Comparison of ENCODE assay signal across 13 cellular contexts in genomic region chr3:188914556-188914955, GRCh38.
DNase-seq lines count a peak whose midpoint lies in the region; ATAC-seq, FAIRE-seq and TF ChIP-seq lines count a peak whose summit lies in the region.
"Had no signal": no experiment of that assay in that cellular context is flagged by ENCODE, and none has a peak within 500 bp of the region (broad histone marks: within the 10 kb centered on the region; RNA-seq: fewer than 3 reads in every experiment).

No MANE protein-coding gene starts in this region.

- no peak overlapping the region for H2BK12ac ChIP-seq in H1 (ENCODE audit: low read depth, low read length)

- no peak overlapping the region for H3K56ac ChIP-seq in H1 (replicated peaks; ENCODE audit: insufficient read length, low read depth, low read length)

- H4K20me1 ChIP-seq in H1 (replicated peaks in 1 of 2; ENCODE audit: control insufficient read depth in 1 of 2, insufficient read depth in 2 of 2, low read length in 2 of 2): no peaks in the 10 kb centered on the region
- H4K20me1 ChIP-seq: BLaER1 had no signal

- no peaks in the 10 kb centered on the region for H3K9me3 ChIP-seq in H1 (ENCODE audit: insufficient read depth in 2 of 2, low read depth in 1 of 2, low read length in 1 of 2)
- no peaks in the 10 kb centered on the region for H3K9me3 ChIP-seq in thoracic aorta
- H3K9me3 ChIP-seq: BLaER1 had no signal

- 85% methylated on average over 2 of the region's 2 CpGs; no CpG with 5 or more reads in 1 of the 2 experiments for WGBS in H1 (ENCODE audit: extremely low coverage in 1 of 2, insufficient coverage in 1 of 2, insufficient read length in 1 of 2, insufficient replicate concordance in 2 of 2, low coverage in 1 of 2, low lambda C conversion rate in 2 of 2, missing lambda C conversion rate in 1 of 2), 2 experiments

- H2BK120ac ChIP-seq in H1 (replicated peaks; ENCODE audit: low read depth, low read length): no peak overlapping the region

- H3K4me3 ChIP-seq in H1 (ENCODE audit: extremely low read depth in 1 of 4, insufficient read depth in 2 of 4, low read depth in 3 of 4, low read length in 4 of 4) (no peak overlapping the region), thoracic aorta (no peak overlapping the region)
- H3K4me3 ChIP-seq: BLaER1, cardiac muscle cell, SK-N-MC had no signal

- ATAC-seq in thoracic aorta (ENCODE audit: insufficient number of reproducible peaks, low FRiP score, low read depth): peak; percentile 49
- ATAC-seq: left ventricle myocardium superior had no signal

- peaks cover 2% of the 10 kb centered on the region for H3K27me3 Mint-ChIP-seq in activated naive CD4-positive, alpha-beta T cell treated with anti-CD3 and anti-CD28 coated beads for 36 hours (ENCODE audit: low read depth)
- H3K27me3 Mint-ChIP-seq: IgD-negative memory B cell had no signal

- no peak overlapping the region for H2BK5ac ChIP-seq in H1 (ENCODE audit: low read depth, low read length)

- H3K79me2 ChIP-seq in H1 (ENCODE audit: control insufficient read depth in 1 of 2, insufficient read depth in 2 of 2, low read length in 2 of 2): no peaks in the 10 kb centered on the region

- H3K27me3 ChIP-seq in H1 (replicated peaks in 1 of 4; ENCODE audit: control insufficient read depth in 3 of 4, extremely low read depth in 1 of 4, insufficient read depth in 3 of 4, low read length in 3 of 4): no peaks in the 10 kb centered on the region
- no peaks in the 10 kb centered on the region for H3K27me3 ChIP-seq in thoracic aorta (replicated peaks; ENCODE audit: insufficient read depth)
- H3K27me3 ChIP-seq: BLaER1, cardiac muscle cell had no signal

- H2AK5ac ChIP-seq in H1 (ENCODE audit: low read depth, low read length): no peak overlapping the region

- no peaks in the 10 kb centered on the region for H3K23me2 ChIP-seq in H1 (ENCODE audit: low read depth, low read length)

- no peak overlapping the region for H3K4me2 ChIP-seq in H1 (ENCODE audit: insufficient read depth in 1 of 2, low read depth in 2 of 2, low read length in 2 of 2)
- H3K4me2 ChIP-seq: BLaER1 had no signal

- TF ChIP-seq CTCF in H1 (IDR thresholded peaks at IDR 0.05; ENCODE audit: control extremely low read depth in 1 of 3, insufficient read depth in 1 of 3, low read depth in 1 of 3, low read length in 3 of 3) (no peak), thoracic aorta (IDR thresholded peaks at IDR 0.05) (no peak)

- no peak overlapping the region for H3K9ac ChIP-seq in H1 (replicated peaks in 1 of 4; ENCODE audit: extremely low read depth in 1 of 4, low read depth in 3 of 4, low read length in 3 of 4)
- H3K9ac ChIP-seq: BLaER1 had no signal

- TF ChIP-seq EP300 in H1 (IDR thresholded peaks at IDR 0.05; ENCODE audit: borderline replicate concordance in 1 of 2, low read depth in 2 of 2, low read length in 2 of 2): no peak

- H2AFZ ChIP-seq in H1 (ENCODE audit: low read length): no peak overlapping the region

- no peaks in the 10 kb centered on the region for H3K79me1 ChIP-seq in H1 (ENCODE audit: low read depth, low read length)

- 0 out of 7 replicates have a peak, but pooled peaks cover 0 to 5% (median 0%) of the 10 kb centered on the region in 4 experiments for H3K4me1 ChIP-seq in H1 (replicated peaks in 1 of 4; ENCODE audit: control insufficient read depth in 3 of 4, insufficient read depth in 4 of 4, low read length in 3 of 4)
- H3K4me1 ChIP-seq in thoracic aorta (ENCODE audit: control insufficient read depth in 1 of 2, low read depth in 2 of 2): peaks cover 17 to 23% of the 10 kb centered on the region in 2 donors

- no peak overlapping the region for H3K4me3 Mint-ChIP-seq in activated naive CD4-positive, alpha-beta T cell treated with anti-CD3 and anti-CD28 coated beads for 36 hours
- H3K4me3 Mint-ChIP-seq: IgD-negative memory B cell had no signal

- H4K91ac ChIP-seq in H1 (replicated peaks; ENCODE audit: insufficient read length, low read length): no peak overlapping the region

- peak; percentile 36 for DNase-seq in activated naive CD4-positive, alpha-beta T cell treated with anti-CD3 and anti-CD28 coated beads for 36 hours
- DNase-seq in activated naive CD4-positive, alpha-beta T cell (lab: John Stamatoyannopoulos, UW): no peak
- DNase-seq in MV-4-11 (lab: John Stamatoyannopoulos, UW) (peak; percentile 93), H1 (ENCODE audit: low read depth in 1 of 2, low spot score in 2 of 2) (no peak), thoracic aorta (ENCODE audit: low spot score) (no peak), DMS 273 treated with DMSO at 0.1 percent for 48 hours (lab: John Stamatoyannopoulos, UW) (no peak), inferior parietal cortex (ENCODE audit: extremely low spot score) (no peak), D341Med (ENCODE audit: low spot score) (no peak)
- DNase-seq: left ventricle myocardium superior had no signal

- H3K4me1 Mint-ChIP-seq in activated naive CD4-positive, alpha-beta T cell treated with anti-CD3 and anti-CD28 coated beads for 36 hours (ENCODE audit: low read depth): peaks cover 47% of the 10 kb centered on the region

- POLR2A ChIA-PET in H1 (lab: Charles Lee; ENCODE audit: partially characterized antibody): no interaction called here

- TF ChIP-seq POLR2A in H1 (IDR thresholded peaks at IDR 0.05; ENCODE audit: control extremely low read depth in 1 of 2, low read depth in 2 of 2, low read length in 2 of 2): no peak

- no peaks in the 10 kb centered on the region for H3K36me3 Mint-ChIP-seq in activated naive CD4-positive, alpha-beta T cell treated with anti-CD3 and anti-CD28 coated beads for 36 hours (ENCODE audit: low read depth)
- H3K36me3 Mint-ChIP-seq: IgD-negative memory B cell had no signal

- no peak overlapping the region for H4K5ac ChIP-seq in H1 (ENCODE audit: insufficient read length, low read depth, low read length)

- no peaks in the 10 kb centered on the region for H3K36me3 ChIP-seq in H1 (ENCODE audit: control insufficient read depth in 2 of 4, insufficient read depth in 4 of 4, low read length in 3 of 4)
- no peaks in the 10 kb centered on the region for H3K36me3 ChIP-seq in thoracic aorta
- H3K36me3 ChIP-seq: BLaER1, cardiac muscle cell had no signal

- H3K9me3 Mint-ChIP-seq in activated naive CD4-positive, alpha-beta T cell treated with anti-CD3 and anti-CD28 coated beads for 36 hours: peaks cover 6% of the 10 kb centered on the region

- no peak for FAIRE-seq in H1 (lab: Jason Lieb, UNC)

- H2BK15ac ChIP-seq in H1 (ENCODE audit: low read length): no peak overlapping the region

- no peak overlapping the region for H3K27ac ChIP-seq in H1 (ENCODE audit: low read depth, low read length)
- H3K27ac ChIP-seq in thoracic aorta: peak overlapping the region; percentile 9 to 49
- H3K27ac ChIP-seq: BLaER1, cardiac muscle cell, SK-N-MC had no signal

- H3K23ac ChIP-seq in H1 (ENCODE audit: insufficient read length): peak overlapping the region; percentile 0

- H2BK20ac ChIP-seq in H1 (ENCODE audit: low read length): no peak overlapping the region

- H3K27ac Mint-ChIP-seq in activated naive CD4-positive, alpha-beta T cell treated with anti-CD3 and anti-CD28 coated beads for 36 hours: peak overlapping the region; percentile 85
- H3K27ac Mint-ChIP-seq: IgD-negative memory B cell had no signal

- H3K14ac ChIP-seq in H1 (ENCODE audit: insufficient read length): no peak overlapping the region

- no peak overlapping the region for H3K4ac ChIP-seq in H1 (replicated peaks; ENCODE audit: insufficient read length, low read depth, low read length)

- TF ChIP-seq RAD21 in H1 (IDR thresholded peaks at IDR 0.05 in 1 of 2, conservative IDR thresholded peaks at IDR 0.05 in 1 of 2; ENCODE audit: low read depth in 2 of 2, low read length in 2 of 2): no peak

- intact Hi-C loops in activated naive CD4-positive, alpha-beta T cell treated with anti-CD3 and anti-CD28 coated beads for 36 hours (cut with micrococcal nuclease): loop anchor here (1.0 to 2.0 kb wide), 7 partner anchors 126 to 1176 kb away; no protein-coding TSS in a partner anchor

- H3K18ac ChIP-seq in H1 (ENCODE audit: extremely low read depth, low read length): no peak overlapping the region

- CTCF ChIA-PET in activated naive CD4-positive, alpha-beta T cell treated with anti-CD3 and anti-CD28 coated beads for 36 hours (lab: Charles Lee): interaction anchor here (0.5 to 2.6 kb wide), 8 partner anchors 17 to 1175 kb away, joined by 3 to 22 read pairs (median 4); no protein-coding TSS in a partner anchor
- CTCF ChIA-PET in H1 (lab: Charles Lee; ENCODE audit: partially characterized antibody): interaction anchor here (0.6 to 1.6 kb wide), 8 partner anchors 8 to 1596 kb away, joined by 3 to 8 read pairs (median 3); no protein-coding TSS in a partner anchor

- no peak overlapping the region for H4K8ac ChIP-seq in H1 (ENCODE audit: extremely low read depth, insufficient read depth, low read length)

TF ChIP-seq in H1, 55 proteins besides CTCF, POLR2A, EP300 and RAD21 (continues in another document):
- TF ChIP-seq SUZ12 (IDR thresholded peaks at IDR 0.05; ENCODE audit: low read length) (no peak), CBX5 (IDR thresholded peaks at IDR 0.05; ENCODE audit: low read depth, low read length) (no peak), TAF1 (IDR thresholded peaks at IDR 0.05; ENCODE audit: low read depth, low read length) (no peak), EGR1 (IDR thresholded peaks at IDR 0.05; ENCODE audit: borderline replicate concordance, low read depth, low read length) (no peak), MAX (IDR thresholded peaks at IDR 0.05) (no peak), YY1 (IDR thresholded peaks at IDR 0.05; ENCODE audit: low read depth, low read length) (no peak), BRCA1 (IDR thresholded peaks at IDR 0.05; ENCODE audit: low read depth, low read length) (no peak), KDM4A (IDR thresholded peaks at IDR 0.05; ENCODE audit: low read depth, low read length, severe bottlenecking) (no peak), RXRA (IDR thresholded peaks at IDR 0.05; ENCODE audit: insufficient read depth, low read depth, low read length) (no peak), CREB1 (IDR thresholded peaks at IDR 0.05) (no peak), SP1 (IDR thresholded peaks at IDR 0.05; ENCODE audit: low read depth, low read length) (no peak), PHF8 (conservative IDR thresholded peaks at IDR 0.05; ENCODE audit: low read depth, low read length) (no peak)

Comparison
In these comparisons a context has a peak if more than half of its experiments do, and no peak if none do; other contexts are left out.
1. DNase-seq: peak in activated naive CD4-positive, alpha-beta T cell treated with anti-CD3 and anti-CD28 coated beads for 36 hours (single experiment) and MV-4-11 (single experiment); none in activated naive CD4-positive, alpha-beta T cell (0 of 4), H1 (0 of 2), thoracic aorta (single experiment), DMS 273 treated with DMSO at 0.1 percent for 48 hours (single experiment), inferior parietal cortex (single experiment) and D341Med (single experiment).